Comparison of ENCODE assay signal across 1 cellular context in genomic region chr10:117075064-117075463, GRCh38.
A peak's percentile ranks its signal among the peaks of the same experiment; 100 is the strongest.
TF ChIP-seq lines count a peak whose summit lies in the region.

No MANE protein-coding gene starts in this region.

TF ChIP-seq in HCT116, 20 proteins besides CTCF, POLR2A, EP300 and RAD21:
- no peak for TF ChIP-seq TCF7L2 (IDR thresholded peaks at IDR 0.05; ENCODE audit: borderline replicate concordance, extremely low read depth, insufficient read depth, insufficient read length)
- no peak for TF ChIP-seq ELF1 (IDR thresholded peaks at IDR 0.05; ENCODE audit: borderline replicate concordance, low read depth)
- no peak for TF ChIP-seq EZH2 (IDR thresholded peaks at IDR 0.05)
- no peak; the same call in 1 of the 2 replicates for TF ChIP-seq SP1 (IDR thresholded peaks at IDR 0.05; ENCODE audit: low read depth)
- TF ChIP-seq SIN3A (IDR thresholded peaks at IDR 0.05; ENCODE audit: low read depth), result no peak
- no peak for TF ChIP-seq ZBTB33 (IDR thresholded peaks at IDR 0.05; ENCODE audit: extremely low read depth, insufficient replicate concordance, low read length)
- TF ChIP-seq ZFX (IDR thresholded peaks at IDR 0.05), result no peak
- no peak for TF ChIP-seq POLR2AphosphoS5 (IDR thresholded peaks at IDR 0.05; ENCODE audit: low read depth, low read length)
- TF ChIP-seq, protein P1, sequence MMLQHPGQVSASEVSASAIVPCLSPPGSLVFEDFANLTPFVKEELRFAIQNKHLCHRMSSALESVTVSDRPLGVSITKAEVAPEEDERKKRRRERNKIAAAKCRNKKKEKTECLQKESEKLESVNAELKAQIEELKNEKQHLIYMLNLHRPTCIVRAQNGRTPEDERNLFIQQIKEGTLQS (IDR thresholded peaks at IDR 0.05), result no peak
- TF ChIP-seq ZNF274 (IDR thresholded peaks at IDR 0.05; ENCODE audit: low read depth, low read length), result no peak
- peak; percentile 44; the same call in 1 of the 2 replicates for TF ChIP-seq FOSL1 (IDR thresholded peaks at IDR 0.05; ENCODE audit: low read depth)
- no peak for TF ChIP-seq CEBPB (IDR thresholded peaks at IDR 0.05; ENCODE audit: low read depth)
- TF ChIP-seq JUND (IDR thresholded peaks at IDR 0.05), result 0 out of 2 replicates have a peak, but pooled peaks have one; percentile 27
